ENCODE assay signal across 21 cellular contexts in the genomic region with DNA sequence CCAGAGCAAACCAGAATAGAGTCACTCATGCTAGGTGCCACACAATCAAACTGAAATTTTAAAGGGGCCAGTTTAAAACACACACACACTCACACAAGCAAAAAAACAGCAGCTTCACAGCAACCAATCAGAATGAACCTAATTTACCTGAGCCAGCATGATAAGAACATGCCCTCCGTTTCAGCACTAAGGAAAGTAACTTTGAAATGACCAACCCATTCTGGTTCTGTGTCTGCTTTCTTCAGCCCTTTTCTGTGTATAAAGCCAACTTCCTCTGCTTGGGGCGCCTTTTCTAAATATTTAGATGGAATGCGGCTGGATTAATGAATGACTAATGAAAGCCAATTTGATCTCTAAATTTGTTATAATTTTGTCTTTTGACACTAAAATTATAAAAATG.
DNase-seq lines count a peak whose midpoint lies in the region; ATAC-seq, FAIRE-seq and TF ChIP-seq lines count a peak whose summit lies in the region.
"Had no signal": no experiment of that assay in that cellular context is flagged by ENCODE, and none has a peak within 500 bp of the region (broad histone marks: within the 10 kb centered on the region; RNA-seq: fewer than 3 reads in every experiment).

No MANE protein-coding gene starts in this region.

- H3K9ac ChIP-seq in Karpas-422 (ENCODE audit: low read length) (no peak overlapping the region), mesendoderm (ENCODE audit: low read length) (no peak overlapping the region)
- H3K9ac ChIP-seq: GM23248 had no signal

- no peak for ATAC-seq in A549
- ATAC-seq in stimulated activated naive CD8-positive, alpha-beta T cell treated with anti-CD3 and anti-CD28 coated beads, Interleukin-15, Interleukin-2, amounts not matched to agents 100 U/mL and 50 U/mL, for 24 hours = no peak

- no peaks in the 10 kb centered on the region for H3K79me1 ChIP-seq in mesendoderm (ENCODE audit: low read length)

- no peak overlapping the region for H2AFZ ChIP-seq in Karpas-422 (ENCODE audit: low read length)
- H2AFZ ChIP-seq: GM23248 had no signal

- H4K5ac ChIP-seq in mesendoderm (ENCODE audit: low read length) = no peak overlapping the region

- H4K20me1 ChIP-seq in Karpas-422 (ENCODE audit: insufficient read depth, low read depth, low read length) = no peaks in the 10 kb centered on the region

- no peak overlapping the region for H3K18ac ChIP-seq in mesendoderm (ENCODE audit: low read length)

- no peak for TF ChIP-seq RAD21 in A549 (conservative IDR thresholded peaks at IDR 0.05 in 1 of 2, IDR thresholded peaks at IDR 0.05 in 1 of 2)

- no peak overlapping the region for H4K8ac ChIP-seq in mesendoderm (ENCODE audit: low read depth, low read length)

- no peak for FAIRE-seq in A549 (lab: Jason Lieb, UNC)
- FAIRE-seq: GM18507, RCC 7860 had no signal

- H3K4me3 ChIP-seq in A549 (no peak overlapping the region), Karpas-422 (ENCODE audit: low read length) (no peak overlapping the region), epithelial cell of esophagus (ENCODE audit: low read length) (no peak overlapping the region), mesendoderm (ENCODE audit: low read length) (no peak overlapping the region)
- H3K4me3 ChIP-seq: GM23248, HAP-1, SK-N-MC had no signal

- H3K4ac ChIP-seq in mesendoderm (ENCODE audit: low read depth, low read length) = no peak overlapping the region

- no peaks in the 10 kb centered on the region for H3K36me3 ChIP-seq in Karpas-422 (ENCODE audit: insufficient read depth, low read length)
- no peaks in the 10 kb centered on the region for H3K36me3 ChIP-seq in mesendoderm (ENCODE audit: control insufficient read depth, insufficient read depth, low read length)
- H3K36me3 ChIP-seq: HAP-1 had no signal

- H2BK120ac ChIP-seq in mesendoderm (ENCODE audit: low read depth, low read length) = no peak overlapping the region

- DNase-seq in A549 (ENCODE audit: low read depth in 1 of 2, low spot score in 1 of 2) (no peak), Karpas-422 (peak; percentile 45), epithelial cell of esophagus (ENCODE audit: low read depth) (peak; percentile 8), mesendoderm (peak; percentile 44), DMS153 (lab: John Stamatoyannopoulos, UW) (no peak), NCI-H1092 treated with DMSO at 0.1 percent for 48 hours (lab: John Stamatoyannopoulos, UW) (no peak)
- no peak for DNase-seq in stimulated activated naive CD8-positive, alpha-beta T cell treated with anti-CD3 and anti-CD28 coated beads, Interleukin-15, Interleukin-2, amounts not matched to agents 100 U/mL and 50 U/mL, for 24 hours
- DNase-seq: 8988T, GM23248, HFFc6, NCI-H1105 treated with DMSO at 0.1 percent for 48 hours, NCI-H146, NCI-H2029, NCI-H446, NCI-H524 treated with DMSO at 0.1 percent for 48 hours, NCI-H774, SIG-M5 had no signal

- POLR2A ChIA-PET in A549 (lab: Yijun Ruan, JAX) = no interaction called here

- 69% methylated on average over 3 of the region's 3 CpGs for WGBS in A549 (ENCODE audit: missing lambda C conversion rate)
- no CpG with 5 or more reads among the region's 3 CpGs for WGBS in mesendoderm (ENCODE audit: extremely low coverage, insufficient coverage, low lambda C conversion rate)

- no peaks in the 10 kb centered on the region for H3K9me3 ChIP-seq in A549
- no peaks in the 10 kb centered on the region for H3K9me3 ChIP-seq in Karpas-422 (ENCODE audit: low read length)
- H3K9me3 ChIP-seq: HAP-1 had no signal

- H3K4me1 ChIP-seq in A549 (no peaks in the 10 kb centered on the region), Karpas-422 (ENCODE audit: low read length) (no peaks in the 10 kb centered on the region), mesendoderm (ENCODE audit: control insufficient read depth, low read depth, low read length) (no peaks in the 10 kb centered on the region)

- no peak overlapping the region for H3K4me2 ChIP-seq in A549
- no peak overlapping the region for H3K4me2 ChIP-seq in Karpas-422 (ENCODE audit: low read depth, low read length, poor library complexity, severe bottlenecking)
- H3K4me2 ChIP-seq in mesendoderm (ENCODE audit: low read length) = no peak overlapping the region

- no peaks in the 10 kb centered on the region for H3K9me2 ChIP-seq in Karpas-422 (replicated peaks; ENCODE audit: insufficient read depth, low read length)

- H3K27me3 ChIP-seq in Karpas-422 (ENCODE audit: low read length) = no peaks in the 10 kb centered on the region
- no peaks in the 10 kb centered on the region for H3K27me3 ChIP-seq in mesendoderm (ENCODE audit: insufficient read depth, low read length, poor library complexity)

- H2AK5ac ChIP-seq in mesendoderm (ENCODE audit: low read length) = no peak overlapping the region

- TF ChIP-seq POLR2A in A549 (IDR thresholded peaks at IDR 0.05; ENCODE audit: low read length) = no peak

- H2BK5ac ChIP-seq in mesendoderm (ENCODE audit: low read length) = no peak overlapping the region

- TF ChIP-seq EP300 in A549 (IDR thresholded peaks at IDR 0.05) = no peak

- H3K56ac ChIP-seq in mesendoderm (ENCODE audit: low read length) = no peak overlapping the region

- no peak overlapping the region for H2BK15ac ChIP-seq in mesendoderm (replicated peaks; ENCODE audit: low read depth)

- H3K23ac ChIP-seq in mesendoderm (ENCODE audit: low read length) = no peak overlapping the region

- no peak overlapping the region for H3K27ac ChIP-seq in A549
- H3K27ac ChIP-seq in Karpas-422 (ENCODE audit: low read length) = no peak overlapping the region
- H3K27ac ChIP-seq in mesendoderm (ENCODE audit: low read depth, low read length) = no peak overlapping the region
- H3K27ac ChIP-seq: GM23248, SK-N-MC had no signal

- CTCF ChIA-PET in A549 (lab: Yijun Ruan, JAX) = no interaction called here

- TF ChIP-seq CTCF in A549 (IDR thresholded peaks at IDR 0.05) = no peak
- TF ChIP-seq CTCF in epithelial cell of esophagus (IDR thresholded peaks at IDR 0.05; ENCODE audit: insufficient read depth, low read depth, low read length, missing control alignments) = no peak

- H3K79me2 ChIP-seq in Karpas-422 (ENCODE audit: low read length) = no peaks in the 10 kb centered on the region
- H3K79me2 ChIP-seq in mesendoderm (ENCODE audit: control insufficient read depth, insufficient read depth, low read length) = no peaks in the 10 kb centered on the region

TF ChIP-seq in A549, 52 proteins besides CTCF, POLR2A, EP300 and RAD21:
- TF ChIP-seq RFX5 (IDR thresholded peaks at IDR 0.05) (no peak), CHD4 (IDR thresholded peaks at IDR 0.05; ENCODE audit: borderline replicate concordance) (no peak), ZNF302 (CRISPR knock-in tag; IDR thresholded peaks at IDR 0.05) (no peak), FOXS1 (CRISPR knock-in tag; IDR thresholded peaks at IDR 0.05) (no peak), ZFP36 (IDR thresholded peaks at IDR 0.05; ENCODE audit: borderline replicate concordance, partially characterized antibody) (no peak)
- TF ChIP-seq, protein P1, sequence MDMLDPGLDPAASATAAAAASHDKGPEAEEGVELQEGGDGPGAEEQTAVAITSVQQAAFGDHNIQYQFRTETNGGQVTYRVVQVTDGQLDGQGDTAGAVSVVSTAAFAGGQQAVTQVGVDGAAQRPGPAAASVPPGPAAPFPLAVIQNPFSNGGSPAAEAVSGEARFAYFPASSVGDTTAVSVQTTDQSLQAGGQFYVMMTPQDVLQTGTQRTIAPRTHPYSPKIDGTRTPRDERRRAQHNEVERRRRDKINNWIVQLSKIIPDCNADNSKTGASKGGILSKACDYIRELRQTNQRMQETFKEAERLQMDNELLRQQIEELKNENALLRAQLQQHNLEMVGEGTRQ (IDR thresholded peaks at IDR 0.05) = no peak
- TF ChIP-seq, protein P2, sequence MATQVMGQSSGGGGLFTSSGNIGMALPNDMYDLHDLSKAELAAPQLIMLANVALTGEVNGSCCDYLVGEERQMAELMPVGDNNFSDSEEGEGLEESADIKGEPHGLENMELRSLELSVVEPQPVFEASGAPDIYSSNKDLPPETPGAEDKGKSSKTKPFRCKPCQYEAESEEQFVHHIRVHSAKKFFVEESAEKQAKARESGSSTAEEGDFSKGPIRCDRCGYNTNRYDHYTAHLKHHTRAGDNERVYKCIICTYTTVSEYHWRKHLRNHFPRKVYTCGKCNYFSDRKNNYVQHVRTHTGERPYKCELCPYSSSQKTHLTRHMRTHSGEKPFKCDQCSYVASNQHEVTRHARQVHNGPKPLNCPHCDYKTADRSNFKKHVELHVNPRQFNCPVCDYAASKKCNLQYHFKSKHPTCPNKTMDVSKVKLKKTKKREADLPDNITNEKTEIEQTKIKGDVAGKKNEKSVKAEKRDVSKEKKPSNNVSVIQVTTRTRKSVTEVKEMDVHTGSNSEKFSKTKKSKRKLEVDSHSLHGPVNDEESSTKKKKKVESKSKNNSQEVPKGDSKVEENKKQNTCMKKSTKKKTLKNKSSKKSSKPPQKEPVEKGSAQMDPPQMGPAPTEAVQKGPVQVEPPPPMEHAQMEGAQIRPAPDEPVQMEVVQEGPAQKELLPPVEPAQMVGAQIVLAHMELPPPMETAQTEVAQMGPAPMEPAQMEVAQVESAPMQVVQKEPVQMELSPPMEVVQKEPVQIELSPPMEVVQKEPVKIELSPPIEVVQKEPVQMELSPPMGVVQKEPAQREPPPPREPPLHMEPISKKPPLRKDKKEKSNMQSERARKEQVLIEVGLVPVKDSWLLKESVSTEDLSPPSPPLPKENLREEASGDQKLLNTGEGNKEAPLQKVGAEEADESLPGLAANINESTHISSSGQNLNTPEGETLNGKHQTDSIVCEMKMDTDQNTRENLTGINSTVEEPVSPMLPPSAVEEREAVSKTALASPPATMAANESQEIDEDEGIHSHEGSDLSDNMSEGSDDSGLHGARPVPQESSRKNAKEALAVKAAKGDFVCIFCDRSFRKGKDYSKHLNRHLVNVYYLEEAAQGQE (IDR thresholded peaks at IDR 0.05) = 0 out of 2 replicates have a peak, but pooled peaks have one; percentile 19

Comparison
In these comparisons a context has a peak if more than half of its experiments do, and no peak if none do; other contexts are left out.
1. DNase-seq: peak in Karpas-422 (single experiment), epithelial cell of esophagus (single experiment) and mesendoderm (single experiment); none in A549 (0 of 2), DMS153 (single experiment), stimulated activated naive CD8-positive, alpha-beta T cell treated with anti-CD3 and anti-CD28 coated beads, Interleukin-15, Interleukin-2, amounts not matched to agents 100 U/mL and 50 U/mL, for 24 hours (single experiment) and NCI-H1092 treated with DMSO at 0.1 percent for 48 hours (single experiment).